Comparison of ENCODE assay signal across 1 cellular context in the genomic region with DNA sequence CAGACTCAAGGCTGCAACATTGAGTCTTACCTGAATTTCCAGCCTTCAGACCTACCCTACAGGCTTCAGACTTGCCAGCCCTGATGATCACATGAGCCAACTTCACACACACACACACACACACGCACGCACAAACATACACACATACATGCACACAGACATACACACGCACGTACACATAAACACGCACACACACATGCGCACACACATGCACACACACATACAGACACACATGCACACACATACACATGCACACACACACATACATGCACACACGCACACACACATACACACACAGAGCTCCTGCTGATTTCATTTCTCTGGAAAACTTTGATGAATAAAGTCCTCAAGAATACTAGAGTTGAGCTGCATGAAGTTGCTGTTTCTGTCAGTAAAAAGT.
TF ChIP-seq lines count a peak whose summit lies in the region.

No MANE protein-coding gene starts in this region.

TF ChIP-seq in HepG2, 621 proteins besides CTCF, POLR2A, EP300 and RAD21 (continued from another document):
- TF ChIP-seq, protein P1, sequence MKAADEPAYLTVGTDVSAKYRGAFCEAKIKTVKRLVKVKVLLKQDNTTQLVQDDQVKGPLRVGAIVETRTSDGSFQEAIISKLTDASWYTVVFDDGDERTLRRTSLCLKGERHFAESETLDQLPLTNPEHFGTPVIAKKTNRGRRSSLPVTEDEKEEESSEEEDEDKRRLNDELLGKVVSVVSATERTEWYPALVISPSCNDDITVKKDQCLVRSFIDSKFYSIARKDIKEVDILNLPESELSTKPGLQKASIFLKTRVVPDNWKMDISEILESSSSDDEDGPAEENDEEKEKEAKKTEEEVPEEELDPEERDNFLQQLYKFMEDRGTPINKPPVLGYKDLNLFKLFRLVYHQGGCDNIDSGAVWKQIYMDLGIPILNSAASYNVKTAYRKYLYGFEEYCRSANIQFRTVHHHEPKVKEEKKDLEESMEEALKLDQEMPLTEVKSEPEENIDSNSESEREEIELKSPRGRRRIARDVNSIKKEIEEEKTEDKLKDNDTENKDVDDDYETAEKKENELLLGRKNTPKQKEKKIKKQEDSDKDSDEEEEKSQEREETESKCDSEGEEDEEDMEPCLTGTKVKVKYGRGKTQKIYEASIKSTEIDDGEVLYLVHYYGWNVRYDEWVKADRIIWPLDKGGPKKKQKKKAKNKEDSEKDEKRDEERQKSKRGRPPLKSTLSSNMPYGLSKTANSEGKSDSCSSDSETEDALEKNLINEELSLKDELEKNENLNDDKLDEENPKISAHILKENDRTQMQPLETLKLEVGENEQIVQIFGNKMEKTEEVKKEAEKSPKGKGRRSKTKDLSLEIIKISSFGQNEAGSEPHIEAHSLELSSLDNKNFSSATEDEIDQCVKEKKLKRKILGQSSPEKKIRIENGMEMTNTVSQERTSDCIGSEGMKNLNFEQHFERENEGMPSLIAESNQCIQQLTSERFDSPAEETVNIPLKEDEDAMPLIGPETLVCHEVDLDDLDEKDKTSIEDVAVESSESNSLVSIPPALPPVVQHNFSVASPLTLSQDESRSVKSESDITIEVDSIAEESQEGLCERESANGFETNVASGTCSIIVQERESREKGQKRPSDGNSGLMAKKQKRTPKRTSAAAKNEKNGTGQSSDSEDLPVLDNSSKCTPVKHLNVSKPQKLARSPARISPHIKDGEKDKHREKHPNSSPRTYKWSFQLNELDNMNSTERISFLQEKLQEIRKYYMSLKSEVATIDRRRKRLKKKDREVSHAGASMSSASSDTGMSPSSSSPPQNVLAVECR (CRISPR knock-in tag; IDR thresholded peaks at IDR 0.05; ENCODE audit: borderline replicate concordance): no peak
